Comparison of ENCODE assay signal across 8 cellular contexts in genomic region chr1:228488107-228488817, GRCh38. TPM values are rescaled to one million over a fixed set of nuclear protein-coding genes. Genes with fewer than 3 reads are reported as not detected.
DNase-seq lines count a peak whose midpoint lies in the region; ATAC-seq and TF ChIP-seq lines count a peak whose summit lies in the region.

No MANE protein-coding gene starts in this region.

- no peak for TF ChIP-seq POLR2A in uterus (IDR thresholded peaks at IDR 0.05)

- ATAC-seq in HG02885 (IDR thresholded peaks at IDR 0.05; ENCODE audit: poor library complexity, unreplicated experiment): peak; percentile 3
- no peak for ATAC-seq in lower lobe of right lung
- no peak for ATAC-seq in HG03378 (IDR thresholded peaks at IDR 0.05; ENCODE audit: unreplicated experiment)

- H3K9me3 ChIP-seq in ascending aorta: no peaks in the 10 kb centered on the region
- H3K9me3 ChIP-seq in lower lobe of right lung: no peaks in the 10 kb centered on the region
- no peaks in the 10 kb centered on the region for H3K9me3 ChIP-seq in uterus

- TF ChIP-seq CTCF in BJ (IDR thresholded peaks at IDR 0.05; ENCODE audit: insufficient read depth, low read depth, low read length) (no peak), ascending aorta (IDR thresholded peaks at IDR 0.05) (no peak), lower lobe of right lung (IDR thresholded peaks at IDR 0.05) (no peak), uterus (IDR thresholded peaks at IDR 0.05) (no peak)

- intact Hi-C loops in ascending aorta (cut with DNase I) (loop anchor here (10.0 kb wide), 2 partner anchors 383 to 787 kb away; partner anchors contain the start of genes C1orf35, MRPL55 and RAB4A), lower lobe of right lung (cut with DNase I) (no loop called here), uterus (cut with DNase I; ENCODE audit: low total_unique reads) (no loop called here)

- CTCF ChIA-PET in BJ (lab: Yijun Ruan, JAX): interaction anchor here (0.6 to 1.5 kb wide), 4 partner anchors 13 to 173 kb away, joined by 3 to 5 read pairs (median 4); no protein-coding TSS in a partner anchor

- peak overlapping the region; percentile 68 for H3K4me3 ChIP-seq in BJ (ENCODE audit: low read depth, low read length)
- peak overlapping the region; percentile 76 to 97 for H3K4me3 ChIP-seq in ascending aorta
- H3K4me3 ChIP-seq in lower lobe of right lung: peak overlapping the region; percentile 98
- H3K4me3 ChIP-seq in uterus: peak overlapping the region; percentile 65 to 80

- DNase-seq in BJ (ENCODE audit: low read depth) (no peak), ascending aorta (ENCODE audit: low spot score in 2 of 2) (no peak), lower lobe of right lung (no peak), uterus (no peak), SHP77 treated with DMSO at 0.1 percent for 48 hours (lab: John Stamatoyannopoulos, UW) (no peak), NCI-H2171 (lab: John Stamatoyannopoulos, UW) (no peak)

- H3K36me3 ChIP-seq in BJ (ENCODE audit: control insufficient read depth, insufficient read depth, low read length): peaks cover 16% of the 10 kb centered on the region
- peaks cover 10 to 21% of the 10 kb centered on the region in 2 donors for H3K36me3 ChIP-seq in ascending aorta
- peaks cover 34% of the 10 kb centered on the region for H3K36me3 ChIP-seq in lower lobe of right lung
- no peaks in the 10 kb centered on the region for H3K36me3 ChIP-seq in uterus

- H3K4me1 ChIP-seq in ascending aorta (peaks cover 17 to 28% of the 10 kb centered on the region in 2 donors), lower lobe of right lung (peaks cover 38% of the 10 kb centered on the region), uterus (peaks cover 0 to 13% of the 10 kb centered on the region in 2 donors)

- no peaks in the 10 kb centered on the region for H3K27me3 ChIP-seq in BJ (ENCODE audit: control insufficient read depth, insufficient read depth, low read length)
- no peaks in the 10 kb centered on the region for H3K27me3 ChIP-seq in ascending aorta
- no peaks in the 10 kb centered on the region for H3K27me3 ChIP-seq in lower lobe of right lung (ENCODE audit: low read depth)
- no peaks in the 10 kb centered on the region for H3K27me3 ChIP-seq in uterus

- peak overlapping the region in 1 of 2 donors; percentile 99 for H3K27ac ChIP-seq in ascending aorta
- peak overlapping the region; percentile 99 for H3K27ac ChIP-seq in lower lobe of right lung
- peak overlapping the region; percentile 96 to 97 for H3K27ac ChIP-seq in uterus

- POLR2A ChIA-PET in BJ (lab: Charles Lee): no interaction called here

RNA-seq across cellular contexts. Expression of gene RNF187, which starts 1.1 kb away (rescaled TPM):
- polyA plus RNA-seq in BJ (2011; rRNA removed): 90.2 and 106 TPM in 2 replicates
- 51.0 and 74.6 TPM in 2 replicates for polyA minus RNA-seq in BJ (2011; rRNA and poly(A)+ RNA removed)
- total RNA-seq in ascending aorta (24.3 TPM), lower lobe of right lung (79.8 TPM), uterus (10 to 100 TPM; 13.2 to 84.1 (median 27.7) TPM)
